21 cellular contexts compared by ENCODE assay signal in the genomic region with DNA sequence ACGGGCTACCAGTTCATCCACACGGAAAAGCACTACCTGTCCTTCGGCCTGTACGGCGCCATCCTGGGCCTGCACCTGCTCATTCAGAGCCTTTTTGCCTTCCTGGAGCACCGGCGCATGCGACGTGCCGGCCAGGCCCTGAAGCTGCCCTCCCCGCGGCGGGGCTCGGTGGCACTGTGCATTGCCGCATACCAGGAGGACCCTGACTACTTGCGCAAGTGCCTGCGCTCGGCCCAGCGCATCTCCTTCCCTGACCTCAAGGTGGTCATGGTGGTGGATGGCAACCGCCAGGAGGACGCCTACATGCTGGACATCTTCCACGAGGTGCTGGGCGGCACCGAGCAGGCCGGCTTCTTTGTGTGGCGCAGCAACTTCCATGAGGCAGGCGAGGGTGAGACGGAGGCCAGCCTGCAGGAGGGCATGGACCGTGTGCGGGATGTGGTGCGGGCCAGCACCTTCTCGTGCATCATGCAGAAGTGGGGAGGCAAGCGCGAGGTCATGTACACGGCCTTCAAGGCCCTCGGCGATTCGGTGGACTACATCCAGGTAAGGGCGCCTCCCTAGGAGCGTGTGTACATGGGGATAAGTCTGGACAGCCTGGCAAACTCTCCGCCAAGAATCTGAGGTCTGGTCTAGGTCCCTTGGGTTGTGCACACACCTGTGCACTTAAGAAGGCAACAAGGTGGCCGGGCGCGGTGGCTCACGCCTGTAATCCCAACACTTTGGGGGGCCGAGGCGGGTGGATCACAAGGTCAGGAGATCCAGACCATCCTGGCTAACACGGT. TPM values are rescaled to one million over a fixed set of nuclear protein-coding genes. Genes with fewer than 3 reads are reported as not detected.
DNase-seq lines count a peak whose midpoint lies in the region; ATAC-seq and TF ChIP-seq lines count a peak whose summit lies in the region.
"Had no signal": no experiment of that assay in that cellular context is flagged by ENCODE, and none has a peak within 500 bp of the region (broad histone marks: within the 10 kb centered on the region; RNA-seq: fewer than 3 reads in every experiment).

No MANE protein-coding gene starts in this region.

- H2AK5ac ChIP-seq in H9 (ENCODE audit: insufficient read length, low read length) = no peak overlapping the region

- no peaks in the 10 kb centered on the region for H4K20me1 ChIP-seq in H9 (ENCODE audit: control insufficient read depth, insufficient read depth, insufficient read length)

- no peak overlapping the region for H2BK12ac ChIP-seq in H9 (ENCODE audit: insufficient read length, low read depth, low read length)

- H3K27me3 ChIP-seq in H9 (ENCODE audit: insufficient read depth, low read length) = no peaks in the 10 kb centered on the region
- peaks cover 0 to 41% of the 10 kb centered on the region in 2 donors for H3K27me3 ChIP-seq in left lung

- H4K8ac ChIP-seq in H9 (replicated peaks; ENCODE audit: insufficient read length, low read depth, low read length) = no peak overlapping the region

- peaks cover 30 to 38% of the 10 kb centered on the region in 2 experiments for H3K4me1 Mint-ChIP-seq in H9

- H3K4me1 ChIP-seq in H9 (ENCODE audit: insufficient read depth, low read length) = peaks cover 7% of the 10 kb centered on the region; the same call in 1 of the 2 replicates
- peaks cover 11 to 36% of the 10 kb centered on the region in 2 donors for H3K4me1 ChIP-seq in left lung

- H3K23ac ChIP-seq in H9 (ENCODE audit: insufficient read length, low read depth, low read length) = no peak overlapping the region

- peaks cover 8% of the 10 kb centered on the region; the same call in 1 of the 2 replicates for H3K79me2 ChIP-seq in H9 (ENCODE audit: insufficient read depth, low read length)

- no peak overlapping the region for H2BK5ac ChIP-seq in H9 (ENCODE audit: insufficient read length, low read length)

- no peak overlapping the region for H3K4me2 ChIP-seq in H9 (ENCODE audit: insufficient read depth, insufficient read length, low read length)
- H3K4me2 ChIP-seq: A549 had no signal

- TF ChIP-seq CTCF in H9 (conservative IDR thresholded peaks at IDR 0.05) (no peak), RWPE1 (conservative IDR thresholded peaks at IDR 0.05; ENCODE audit: low read depth) (no peak), left lung (IDR thresholded peaks at IDR 0.05) (no peak)

- no peak overlapping the region for H3K4ac ChIP-seq in H9 (ENCODE audit: low read depth, low read length)

- no peak overlapping the region for H3K4me3 ChIP-seq in left lung
- H3K4me3 ChIP-seq: A549, GM12878 had no signal

- peaks cover 0 to 43% of the 10 kb centered on the region in 2 donors for H3K36me3 ChIP-seq in left lung

- no peak overlapping the region for H3K9ac ChIP-seq in H9 (ENCODE audit: extremely low read depth, insufficient read length, low read length)

- H2AFZ ChIP-seq in H9 (ENCODE audit: low read length) = no peak overlapping the region

- CTCF ChIA-PET in RWPE1 (lab: Yijun Ruan, JAX) = interaction anchor here (0.6 kb wide), 1 partner anchor 166 kb away, joined by 5 read pairs; no protein-coding TSS in a partner anchor

- peak overlapping the region in 1 of 2 experiments; percentile 38; a peak in 3 of 5 replicates for H3K4me3 Mint-ChIP-seq in H9
- H3K4me3 Mint-ChIP-seq: B cell had no signal

- H2BK120ac ChIP-seq in H9 (ENCODE audit: low read depth, low read length, poor library complexity, severe bottlenecking) = no peak overlapping the region

- POLR2A ChIA-PET in RWPE1 (lab: Yijun Ruan, JAX; ENCODE audit: low non-redundant PET) = no interaction called here

- H3K27ac ChIP-seq in H9 (ENCODE audit: insufficient read length, low read depth, low read length) (no peak overlapping the region), RWPE1 (peak overlapping the region; percentile 37; the same call in 1 of the 2 replicates), left lung (no peak overlapping the region)

- H3K9me3 ChIP-seq in H9 (ENCODE audit: control insufficient read depth, low read depth, low read length) = no peaks in the 10 kb centered on the region
- no peaks in the 10 kb centered on the region for H3K9me3 ChIP-seq in left lung
- H3K9me3 ChIP-seq: A549 had no signal

- intact Hi-C loops in left lung (cut with DNase I) = loop anchor here in 1 of 2 donors (10.0 kb wide), 1 partner anchor 215 kb away; no protein-coding TSS in a partner anchor
- intact Hi-C loops in posterior vena cava (cut with DNase I) = loop anchor here (5.0 to 10.0 kb wide), 3 partner anchors 205 to 257 kb away; no protein-coding TSS in a partner anchor

- DNase-seq in H9 (no peak), RWPE1 (ENCODE audit: low spot score) (no peak), left lung (peak; percentile 29 to 80), posterior vena cava (ENCODE audit: low spot score) (peak; percentile 69), NCI-H2171 treated with DMSO at 0.1 percent for 48 hours (lab: John Stamatoyannopoulos, UW) (no peak)
- DNase-seq: DMS79, MM.1S, NCI-H1092, NCI-H1436 treated with DMSO at 0.1 percent for 48 hours, NCI-H1930, NCI-H226, NCI-H510A treated with DMSO at 0.1 percent for 48 hours, NCI-H748 treated with DMSO at 0.1 percent for 48 hours had no signal

- peaks cover 19% of the 10 kb centered on the region for H3K23me2 ChIP-seq in H9 (ENCODE audit: insufficient read length, low read depth, low read length, poor library complexity, severe bottlenecking)

- no peak overlapping the region for H3K56ac ChIP-seq in H9 (ENCODE audit: insufficient read length, low read depth, low read length)

- H3K14ac ChIP-seq in H9 (ENCODE audit: insufficient read depth, low read length) = no peak overlapping the region; the same call in 1 of the 2 replicates

- no peak overlapping the region for H3T11ph ChIP-seq in H9 (ENCODE audit: low read length)

- peaks cover 0 to under 1% of the 10 kb centered on the region in 2 experiments; a peak in 2 of 5 replicates for H3K9me3 Mint-ChIP-seq in H9

- no peak overlapping the region for H2BK15ac ChIP-seq in H9 (ENCODE audit: low read depth, low read length)

- H2BK20ac ChIP-seq in H9 (ENCODE audit: low read depth, low read length, poor library complexity, severe bottlenecking) = no peak overlapping the region

- H3K79me1 ChIP-seq in H9 (ENCODE audit: insufficient read depth, low read depth, low read length, poor library complexity, severe bottlenecking) = no peaks in the 10 kb centered on the region

- no peak overlapping the region for H3K18ac ChIP-seq in H9 (ENCODE audit: insufficient read length, low read depth, low read length)

- H3K27ac Mint-ChIP-seq in H9 = peak overlapping the region in 2 of 3 experiments; percentile 75 to 87; a peak in 4 of 7 replicates
- H3K27ac Mint-ChIP-seq: B cell had no signal

- H4K91ac ChIP-seq in H9 (ENCODE audit: insufficient read length, low read depth, low read length) = no peak overlapping the region

- H3K27me3 Mint-ChIP-seq in H9 (ENCODE audit: low read depth) = peaks cover under 1% of the 10 kb centered on the region; the same call in 1 of the 2 replicates

- no peak overlapping the region for H4K5ac ChIP-seq in H9 (ENCODE audit: insufficient read length, low read depth, low read length)

- H3K36me3 Mint-ChIP-seq in H9 (ENCODE audit: insufficient read depth in 1 of 3, low read depth in 3 of 3) = peaks cover 38 to 59% (median 51%) of the 10 kb centered on the region in 3 experiments

- ATAC-seq in left lung (no peak), HG03280 (IDR thresholded peaks at IDR 0.05; ENCODE audit: unreplicated experiment) (no peak), GM21529 (IDR thresholded peaks at IDR 0.05; ENCODE audit: unreplicated experiment) (no peak), HG03520 (IDR thresholded peaks at IDR 0.05; ENCODE audit: unreplicated experiment) (no peak)
- ATAC-seq: A549, GM12878, Panc1 had no signal

- WGBS in H9 (ENCODE audit: extremely low coverage, insufficient read length, low lambda C conversion rate) = no CpG with 5 or more reads among the region's 48 CpGs

RNA-seq across cellular contexts. Expression of gene HAS3, which starts 4.2 kb away (rescaled TPM):
- total RNA-seq in H9 (2021) (98.4 and 100 TPM in 2 replicates), left lung (10 to 100 TPM; 13.3 to 40.2 TPM), posterior vena cava (1 to 10 TPM in 1 of 2 donors, under 1 TPM in 1; 0.88 to 1.3 TPM)
- total RNA-seq: H4 had no signal

RNA-seq across cellular contexts. Expression of gene CHTF8, which starts 22.7 kb away (rescaled TPM):
- total RNA-seq in H9 (2021) (168 and 181 TPM in 2 replicates), left lung (10 to 100 TPM; 93.4 to 94.1 TPM), posterior vena cava (10 to 100 TPM; 55.0 to 67.0 TPM)

RNA-seq across cellular contexts. Expression of gene UTP4, which starts 22.8 kb away (rescaled TPM):
- total RNA-seq in H9 (2021) (94.0 and 96.3 TPM in 2 replicates), left lung (10 to 100 TPM; 24.7 to 45.5 TPM), posterior vena cava (10 to 100 TPM; 32.8 to 36.9 TPM)

Comparison
In these comparisons a context has a peak if more than half of its experiments do, and no peak if none do; other contexts are left out.
1. DNase-seq: peak in left lung (2 of 2) and posterior vena cava (single experiment); none in H9 (single experiment), RWPE1 (single experiment) and NCI-H2171 treated with DMSO at 0.1 percent for 48 hours (single experiment).
2. RNA of gene HAS3, which starts 4.2 kb away (total RNA-seq): 98.4 to 100 TPM in H9 and 13.3 to 40.2 TPM in left lung; 0.88 to 1.3 TPM in posterior vena cava; every median in the first group is over 4 times any median in the second.